In the genomic region with DNA sequence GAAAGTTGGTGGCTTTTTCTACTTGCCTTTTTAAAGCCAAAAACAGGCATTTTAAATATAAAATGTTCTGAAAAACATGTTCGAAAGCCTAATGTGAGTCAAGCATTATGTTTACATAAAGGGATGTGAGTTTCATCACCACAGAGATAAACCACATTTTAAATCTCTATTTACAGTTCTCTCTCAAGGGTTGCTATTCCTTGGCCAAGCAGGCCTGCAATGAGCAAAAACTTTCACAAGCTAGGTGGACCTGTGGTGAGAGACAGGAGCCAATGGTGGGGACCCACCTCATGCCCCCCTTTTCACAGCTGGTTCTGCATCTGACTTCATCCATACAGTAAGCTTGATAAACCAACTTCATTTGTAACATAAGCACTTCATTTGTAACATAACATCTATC, we compare ENCODE assay signal across 9 cellular contexts.
DNase-seq lines count a peak whose midpoint lies in the region; ATAC-seq and TF ChIP-seq lines count a peak whose summit lies in the region.
"Had no signal": no experiment of that assay in that cellular context is flagged by ENCODE, and none has a peak within 500 bp of the region (broad histone marks: within the 10 kb centered on the region; RNA-seq: fewer than 3 reads in every experiment).

No MANE protein-coding gene starts in this region.

- DNase-seq in activated T-cell treated with anti-CD3 and anti-CD28 coated beads, Interleukin-2, amount 50 U/mL, for 24 hours: peak; percentile 38
- DNase-seq in activated T-cell treated with anti-CD3 and anti-CD28 coated beads, Interleukin-2, amount 50 U/mL, for 1 hour: no peak
- DNase-seq in hepatic stellate cell (ENCODE audit: low spot score) (peak; percentile 38), hypothalamus (lab: John Stamatoyannopoulos, UW) (no peak), A172 (ENCODE audit: low spot score) (no peak), NCI-H1105 (lab: John Stamatoyannopoulos, UW) (no peak)

- H3K9me3 Mint-ChIP-seq in activated T-cell treated with anti-CD3 and anti-CD28 coated beads, Interleukin-2, amount 50 U/mL, for 24 hours: no peaks in the 10 kb centered on the region
- H3K9me3 Mint-ChIP-seq: dendritic cell treated with granulocyte-macrophage colony-stimulating factor and Interleukin-4, amounts not matched to agents 40 ng/mL and 50 ng/mL, for 4 days had no signal

- peaks cover 67% of the 10 kb centered on the region for H3F3A ChIP-seq in SU-DHL-6 (ENCODE audit: insufficient read depth)

- H3K27ac Mint-ChIP-seq in activated T-cell treated with anti-CD3 and anti-CD28 coated beads, Interleukin-2, amount 50 U/mL, for 24 hours: peak overlapping the region; percentile 80
- H3K27ac Mint-ChIP-seq: dendritic cell treated with granulocyte-macrophage colony-stimulating factor and Interleukin-4, amounts not matched to agents 40 ng/mL and 50 ng/mL, for 4 days had no signal

- peaks cover 6% of the 10 kb centered on the region; the same call in 1 of the 2 replicates for H4K20me1 ChIP-seq in SU-DHL-6 (ENCODE audit: low read depth, low read length)

- no peaks in the 10 kb centered on the region for H3K27me3 ChIP-seq in SU-DHL-6 (ENCODE audit: low read length)

- H3K36me3 Mint-ChIP-seq in activated T-cell treated with anti-CD3 and anti-CD28 coated beads, Interleukin-2, amount 50 U/mL, for 24 hours (ENCODE audit: low read depth): peaks cover 33% of the 10 kb centered on the region

- no peaks in the 10 kb centered on the region for H3K9me3 ChIP-seq in SU-DHL-6 (ENCODE audit: insufficient read depth, low read length)

- ATAC-seq in HG02884 (IDR thresholded peaks at IDR 0.05; ENCODE audit: unreplicated experiment): peak; percentile 72

- H3K79me2 ChIP-seq in SU-DHL-6 (ENCODE audit: insufficient read depth, low read length): peaks cover 91% of the 10 kb centered on the region

- H3K27me3 Mint-ChIP-seq in activated T-cell treated with anti-CD3 and anti-CD28 coated beads, Interleukin-2, amount 50 U/mL, for 24 hours: no peaks in the 10 kb centered on the region
- H3K27me3 Mint-ChIP-seq: dendritic cell treated with granulocyte-macrophage colony-stimulating factor and Interleukin-4, amounts not matched to agents 40 ng/mL and 50 ng/mL, for 4 days had no signal

- H3K4me3 Mint-ChIP-seq in activated T-cell treated with anti-CD3 and anti-CD28 coated beads, Interleukin-2, amount 50 U/mL, for 24 hours: no peak overlapping the region
- H3K4me3 Mint-ChIP-seq: dendritic cell treated with granulocyte-macrophage colony-stimulating factor and Interleukin-4, amounts not matched to agents 40 ng/mL and 50 ng/mL, for 4 days had no signal

- H3K4me1 Mint-ChIP-seq in activated T-cell treated with anti-CD3 and anti-CD28 coated beads, Interleukin-2, amount 50 U/mL, for 24 hours (ENCODE audit: low read depth): peaks cover 69% of the 10 kb centered on the region

- H3K4me3 ChIP-seq in SU-DHL-6 (ENCODE audit: insufficient read depth, low read length, poor library complexity, severe bottlenecking): peak overlapping the region; percentile 38

- no peak for TF ChIP-seq CTCF in SU-DHL-6 (IDR thresholded peaks at IDR 0.05; ENCODE audit: insufficient read depth, low read length, poor library complexity, severe bottlenecking)

- H2AFZ ChIP-seq in SU-DHL-6 (ENCODE audit: low read depth, low read length, severe bottlenecking): no peak overlapping the region

- H3K9me2 ChIP-seq in SU-DHL-6 (replicated peaks; ENCODE audit: insufficient read depth, low read length): no peaks in the 10 kb centered on the region

- peak overlapping the region; percentile 97 for H3K4me2 ChIP-seq in SU-DHL-6 (ENCODE audit: low read depth, low read length, poor library complexity, severe bottlenecking)

- H3K27ac ChIP-seq in SU-DHL-6 (ENCODE audit: low read depth, low read length): peak overlapping the region; percentile 100

- peak overlapping the region; percentile 41 for H3K9ac ChIP-seq in SU-DHL-6 (ENCODE audit: low read length)

- H3K36me3 ChIP-seq in SU-DHL-6 (ENCODE audit: low read length): no peaks in the 10 kb centered on the region

Comparison
In these comparisons a context has a peak if more than half of its experiments do, and no peak if none do; other contexts are left out.
1. DNase-seq: peak in activated T-cell treated with anti-CD3 and anti-CD28 coated beads, Interleukin-2, amount 50 U/mL, for 24 hours (single experiment) and hepatic stellate cell (single experiment); none in activated T-cell treated with anti-CD3 and anti-CD28 coated beads, Interleukin-2, amount 50 U/mL, for 1 hour (single experiment), hypothalamus (0 of 51), A172 (single experiment) and NCI-H1105 (single experiment).